ENCODE assay signal across 12 cellular contexts in genomic region chr1:3455630-3456448, GRCh38. TPM values are rescaled to one million over a fixed set of nuclear protein-coding genes. Genes with fewer than 3 reads are reported as not detected.
DNase-seq lines count a peak whose midpoint lies in the region; ATAC-seq and TF ChIP-seq lines count a peak whose summit lies in the region.
"Had no signal": no experiment of that assay in that cellular context is flagged by ENCODE, and none has a peak within 500 bp of the region (broad histone marks: within the 10 kb centered on the region; RNA-seq: fewer than 3 reads in every experiment).

No MANE protein-coding gene starts in this region.

- TF ChIP-seq EP300 in esophagus muscularis mucosa (IDR thresholded peaks at IDR 0.05), result no peak

- WGBS in esophagus muscularis mucosa, result 95% methylated on average over 7 of the region's 18 CpGs

- H3K4me1 ChIP-seq in endocrine pancreas (ENCODE audit: control insufficient read depth, insufficient read depth, low read length) (no peaks in the 10 kb centered on the region), neural progenitor cell (peaks cover 13% of the 10 kb centered on the region), esophagus muscularis mucosa (peaks cover 28 to 45% (median 41%) of the 10 kb centered on the region in 4 donors)

- H3K27me3 Mint-ChIP-seq in CD4-positive, alpha-beta T cell, result peaks cover 10% of the 10 kb centered on the region
- H3K27me3 Mint-ChIP-seq in IgD-negative memory B cell (peaks cover 10% of the 10 kb centered on the region), neural progenitor cell (ENCODE audit: insufficient read depth, low read depth) (no peaks in the 10 kb centered on the region)
- peaks cover 12% of the 10 kb centered on the region for H3K27me3 Mint-ChIP-seq in activated T-helper 1 cell treated with anti-CD3 and anti-CD28 coated beads, Interleukin-12 subunit alpha, Interleukin-12 subunit beta, Interleukin-2, Interleukin-4 antibody, amounts not matched to agents 30 ng/mL and 10 ng/mL and 1 ng/mL, durations not matched to agents 14 hours and 24 hours and 36 hours (ENCODE audit: insufficient read depth)

- H3K9me3 ChIP-seq in CD4-positive, alpha-beta T cell (ENCODE audit: control insufficient read depth, low read length), result no peaks in the 10 kb centered on the region
- H3K9me3 ChIP-seq in endocrine pancreas (ENCODE audit: control insufficient read depth, low read length), result no peaks in the 10 kb centered on the region
- no peaks in the 10 kb centered on the region for H3K9me3 ChIP-seq in neural progenitor cell (ENCODE audit: low read depth)
- no peaks in the 10 kb centered on the region for H3K9me3 ChIP-seq in esophagus muscularis mucosa

- intact Hi-C loops in CD4-positive, alpha-beta T cell (cut with DNase I, micrococcal nuclease), result no loop called here
- intact Hi-C loops in activated T-helper 1 cell treated with anti-CD3 and anti-CD28 coated beads, Interleukin-12 subunit alpha, Interleukin-12 subunit beta, Interleukin-2, Interleukin-4 antibody, amounts not matched to agents 30 ng/mL and 10 ng/mL and 1 ng/mL, durations not matched to agents 14 hours and 24 hours and 36 hours (cut with micrococcal nuclease), result no loop called here
- intact Hi-C loops in esophagus muscularis mucosa (cut with DNase I), result no loop called here

- peak overlapping the region; percentile 55 for H3K9ac ChIP-seq in endocrine pancreas (ENCODE audit: control insufficient read depth, insufficient read depth, low read length)
- no peak overlapping the region for H3K9ac ChIP-seq in neural progenitor cell

- H3K79me2 ChIP-seq in neural progenitor cell (ENCODE audit: low read depth), result no peaks in the 10 kb centered on the region

- POLR2A ChIA-PET in CD4-positive, alpha-beta T cell (lab: Charles Lee), result no interaction called here

- H3F3A ChIP-seq in neural progenitor cell (ENCODE audit: low read depth), result peaks cover 23% of the 10 kb centered on the region

- peaks cover 21% of the 10 kb centered on the region for H3K27me3 ChIP-seq in CD4-positive, alpha-beta T cell (ENCODE audit: control insufficient read depth, insufficient read depth, low read length)
- H3K27me3 ChIP-seq in endocrine pancreas (ENCODE audit: control insufficient read depth, insufficient read depth, low read length) (no peaks in the 10 kb centered on the region), neural progenitor cell (no peaks in the 10 kb centered on the region), esophagus muscularis mucosa (peaks cover 5 to 60% (median 37%) of the 10 kb centered on the region in 4 donors)

- no peak for ATAC-seq in CD4-positive, alpha-beta T cell (ENCODE audit: poor library complexity)
- ATAC-seq in HG03045 (IDR thresholded peaks at IDR 0.05; ENCODE audit: unreplicated experiment), result no peak

- no peaks in the 10 kb centered on the region for H3K36me3 Mint-ChIP-seq in CD4-positive, alpha-beta T cell (ENCODE audit: low read depth)
- H3K36me3 Mint-ChIP-seq in IgD-negative memory B cell (no peaks in the 10 kb centered on the region), neural progenitor cell (no peaks in the 10 kb centered on the region)
- H3K36me3 Mint-ChIP-seq in activated T-helper 1 cell treated with anti-CD3 and anti-CD28 coated beads, Interleukin-12 subunit alpha, Interleukin-12 subunit beta, Interleukin-2, Interleukin-4 antibody, amounts not matched to agents 30 ng/mL and 10 ng/mL and 1 ng/mL, durations not matched to agents 14 hours and 24 hours and 36 hours (ENCODE audit: low read depth), result no peaks in the 10 kb centered on the region

- TF ChIP-seq POLR2A in esophagus muscularis mucosa (IDR thresholded peaks at IDR 0.05; ENCODE audit: low read depth), result no peak

- H2AFZ ChIP-seq in neural progenitor cell (replicated peaks), result no peak overlapping the region

- no peak overlapping the region for H3K27ac Mint-ChIP-seq in CD4-positive, alpha-beta T cell
- H3K27ac Mint-ChIP-seq in IgD-negative memory B cell (no peak overlapping the region), neural progenitor cell (no peak overlapping the region)
- no peak overlapping the region for H3K27ac Mint-ChIP-seq in activated T-helper 1 cell treated with anti-CD3 and anti-CD28 coated beads, Interleukin-12 subunit alpha, Interleukin-12 subunit beta, Interleukin-2, Interleukin-4 antibody, amounts not matched to agents 30 ng/mL and 10 ng/mL and 1 ng/mL, durations not matched to agents 14 hours and 24 hours and 36 hours

- peak overlapping the region; percentile 80 for H3K4me2 ChIP-seq in neural progenitor cell

- peaks cover 9% of the 10 kb centered on the region for H4K20me1 ChIP-seq in neural progenitor cell (ENCODE audit: low read depth)

- DNase-seq in CD4-positive, alpha-beta T cell, result no peak
- no peak for DNase-seq in neural progenitor cell (ENCODE audit: low spot score)
- no peak for DNase-seq in activated T-helper 1 cell treated with anti-CD3 and anti-CD28 coated beads, Interleukin-12 subunit alpha, Interleukin-12 subunit beta, Interleukin-2, Interleukin-4 antibody, amounts not matched to agents 30 ng/mL and 10 ng/mL and 1 ng/mL, durations not matched to agents 14 hours and 24 hours and 36 hours (ENCODE audit: low spot score)
- DNase-seq in esophagus muscularis mucosa (ENCODE audit: extremely low spot score), result no peak
- no peak for DNase-seq in GM10266 (ENCODE audit: extremely low spot score)
- DNase-seq: activated CD4-positive, alpha-beta T cell treated with anti-CD3 and anti-CD28 coated beads, Interleukin-2, amount 50 U/mL, for 48 hours; effector CD4-positive, alpha-beta T cell; NCI-H345; SIG-M5 had no signal

- peak overlapping the region; percentile 74 for H3K4me3 Mint-ChIP-seq in CD4-positive, alpha-beta T cell
- H3K4me3 Mint-ChIP-seq in IgD-negative memory B cell, result peak overlapping the region; percentile 15 to 70 (median 36)
- H3K4me3 Mint-ChIP-seq in neural progenitor cell, result peak overlapping the region; percentile 83
- no peak overlapping the region for H3K4me3 Mint-ChIP-seq in activated T-helper 1 cell treated with anti-CD3 and anti-CD28 coated beads, Interleukin-12 subunit alpha, Interleukin-12 subunit beta, Interleukin-2, Interleukin-4 antibody, amounts not matched to agents 30 ng/mL and 10 ng/mL and 1 ng/mL, durations not matched to agents 14 hours and 24 hours and 36 hours

- H3K4me3 ChIP-seq in endocrine pancreas (ENCODE audit: control insufficient read depth, insufficient read depth, low read length) (no peak overlapping the region), neural progenitor cell (no peak overlapping the region), esophagus muscularis mucosa (no peak overlapping the region)

- no peaks in the 10 kb centered on the region for H3K9me3 Mint-ChIP-seq in CD4-positive, alpha-beta T cell
- H3K9me3 Mint-ChIP-seq in IgD-negative memory B cell (no peaks in the 10 kb centered on the region), neural progenitor cell (no peaks in the 10 kb centered on the region)
- no peaks in the 10 kb centered on the region for H3K9me3 Mint-ChIP-seq in activated T-helper 1 cell treated with anti-CD3 and anti-CD28 coated beads, Interleukin-12 subunit alpha, Interleukin-12 subunit beta, Interleukin-2, Interleukin-4 antibody, amounts not matched to agents 30 ng/mL and 10 ng/mL and 1 ng/mL, durations not matched to agents 14 hours and 24 hours and 36 hours

- CTCF ChIA-PET in CD4-positive, alpha-beta T cell (lab: Charles Lee), result no interaction called here

- H3K4me1 Mint-ChIP-seq in CD4-positive, alpha-beta T cell (ENCODE audit: low read depth), result peaks cover 3% of the 10 kb centered on the region
- H3K4me1 Mint-ChIP-seq in IgD-negative memory B cell, result peaks cover 0 to 2% (median 0%) of the 10 kb centered on the region in 3 donors
- H3K4me1 Mint-ChIP-seq in neural progenitor cell, result peaks cover 43% of the 10 kb centered on the region
- H3K4me1 Mint-ChIP-seq in activated T-helper 1 cell treated with anti-CD3 and anti-CD28 coated beads, Interleukin-12 subunit alpha, Interleukin-12 subunit beta, Interleukin-2, Interleukin-4 antibody, amounts not matched to agents 30 ng/mL and 10 ng/mL and 1 ng/mL, durations not matched to agents 14 hours and 24 hours and 36 hours (ENCODE audit: low read depth), result no peaks in the 10 kb centered on the region

- H3K36me3 ChIP-seq in endocrine pancreas (ENCODE audit: control insufficient read depth, insufficient read depth, low read length), result no peaks in the 10 kb centered on the region
- H3K36me3 ChIP-seq in neural progenitor cell, result no peaks in the 10 kb centered on the region
- no peaks in the 10 kb centered on the region for H3K36me3 ChIP-seq in esophagus muscularis mucosa

- no peak for TF ChIP-seq CTCF in CD4-positive, alpha-beta T cell (IDR thresholded peaks at IDR 0.05)
- no peak for TF ChIP-seq CTCF in neural progenitor cell (IDR thresholded peaks at IDR 0.05)
- no peak for TF ChIP-seq CTCF in esophagus muscularis mucosa (IDR thresholded peaks at IDR 0.05)
- no peak for TF ChIP-seq CTCF in GM10266 (IDR thresholded peaks at IDR 0.05; ENCODE audit: control insufficient read depth, insufficient read depth, low read depth, missing control alignments)

- H3K27ac ChIP-seq in CD4-positive, alpha-beta T cell (ENCODE audit: low read depth, low read length), result no peak overlapping the region
- H3K27ac ChIP-seq in neural progenitor cell, result no peak overlapping the region
- no peak overlapping the region for H3K27ac ChIP-seq in esophagus muscularis mucosa (replicated peaks in 1 of 4)

RNA-seq across cellular contexts. Expression of gene ARHGEF16, which starts 1.4 kb away (rescaled TPM):
- total RNA-seq in CD4-positive, alpha-beta T cell, result under 1 TPM; 0.11 to 0.22 TPM
- polyA plus RNA-seq in IgD-negative memory B cell, result not detected
- total RNA-seq in neural progenitor cell (ENCODE audit: low replicate concordance) (1.3 and 7.8 TPM in 2 replicates), esophagus muscularis mucosa (under 1 TPM; 0.42 to 0.98 (median 0.69) TPM)
- not detected in 2 replicates for total RNA-seq in activated T-helper 1 cell treated with anti-CD3 and anti-CD28 coated beads, Interleukin-12 subunit alpha, Interleukin-12 subunit beta, Interleukin-2, Interleukin-4 antibody, amounts not matched to agents 30 ng/mL and 10 ng/mL and 1 ng/mL, durations not matched to agents 14 hours and 24 hours and 36 hours
